8 cellular contexts compared by ENCODE assay signal in the genomic region with DNA sequence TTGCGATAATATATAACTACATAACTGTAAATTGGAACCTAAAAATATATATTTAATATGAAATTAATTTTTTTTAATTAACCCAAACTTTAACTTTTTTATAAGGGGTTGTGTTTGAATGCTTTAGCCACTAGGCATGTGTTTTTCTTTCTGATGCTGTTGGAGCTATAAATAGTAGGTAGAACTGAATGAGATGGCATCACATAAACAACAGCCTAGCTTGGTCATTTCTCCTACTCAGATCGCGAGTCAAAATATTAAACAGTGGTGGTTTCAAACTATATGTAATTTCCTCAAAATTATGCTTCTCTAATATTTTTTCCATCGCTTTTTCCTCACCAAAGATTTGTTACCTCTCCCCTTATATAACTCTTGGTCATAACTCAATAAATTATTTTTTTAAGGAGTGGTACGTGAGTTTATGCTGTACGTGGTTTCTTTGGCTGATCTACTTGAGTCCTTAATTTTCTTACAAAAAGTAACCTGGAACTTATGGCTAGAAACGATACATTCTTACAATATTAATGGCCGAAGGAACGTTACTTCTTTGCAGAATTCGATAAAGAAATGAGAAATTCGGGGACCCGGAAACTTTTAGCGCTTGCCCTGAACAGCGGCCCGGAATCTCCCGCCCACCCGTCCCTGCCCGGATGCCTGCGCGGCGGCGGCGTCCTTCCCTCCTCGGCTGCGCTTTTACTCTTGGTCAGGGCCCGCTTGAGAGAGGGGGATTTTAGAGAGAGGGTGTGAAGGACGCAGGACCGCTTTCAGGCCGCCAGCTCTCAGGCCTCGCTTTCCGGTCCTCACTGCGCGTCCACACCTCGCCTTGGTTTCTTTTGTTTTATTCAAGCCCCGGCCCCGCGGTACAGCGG.
DNase-seq lines count a peak whose midpoint lies in the region; ATAC-seq, FAIRE-seq and TF ChIP-seq lines count a peak whose summit lies in the region.

No MANE protein-coding gene starts in this region.

- H3K4me2 ChIP-seq in HepG2 (ENCODE audit: low read depth, low read length): peak overlapping the region; percentile 91

- TF ChIP-seq EP300 in HepG2 (IDR thresholded peaks at IDR 0.05; ENCODE audit: low read depth in 2 of 2, low read length in 2 of 2) (no peak), HepG2 (CRISPR knock-in tag; IDR thresholded peaks at IDR 0.05; ENCODE audit: borderline replicate concordance) (no peak)

- peaks cover 55% of the 10 kb centered on the region for H3K79me2 ChIP-seq in HepG2 (ENCODE audit: insufficient read depth, low read length)

- no peak for FAIRE-seq in HepG2 (lab: Jason Lieb, UNC)

- 5% methylated on average over 38 of the region's 38 CpGs for WGBS in HepG2 (ENCODE audit: low lambda C conversion rate)

- H3K36me3 ChIP-seq in HepG2 (replicated peaks in 1 of 2; ENCODE audit: control insufficient read depth in 1 of 2, insufficient read depth in 2 of 2, low read length in 2 of 2): no peaks in the 10 kb centered on the region

- H2AFZ ChIP-seq in HepG2 (ENCODE audit: low read length): no peak overlapping the region

- TSS peak; percentile 89 for BruUV-seq in HepG2 (replicated peaks; lab: Mats Ljungman, UMichigan)

- peak; percentile 43 for ATAC-seq in HG02588 (IDR thresholded peaks at IDR 0.05; ENCODE audit: unreplicated experiment)
- ATAC-seq in HepG2: peak; percentile 65

- CTCF ChIA-PET in HepG2 (lab: Yijun Ruan, JAX; ENCODE audit: low intra/inter-chr PET ratio, low total read pairs): no interaction called here

- DNase-seq in SKM-1 treated with dmso at 0.1 percent for 144 hours (lab: John Stamatoyannopoulos, UW; ENCODE audit: unreplicated experiment) (peak; percentile 43), SKM-1 (lab: John Stamatoyannopoulos, UW; ENCODE audit: unreplicated experiment) (no peak), NB4 (ENCODE audit: low read depth) (peak; percentile 88), UCSD-AML1 (lab: John Stamatoyannopoulos, UW; ENCODE audit: unreplicated experiment) (peak; percentile 78), dedifferentiated amniotic fluid mesenchymal stem cell (ENCODE audit: extremely low spot score) (peak; percentile 33), HepG2 (ENCODE audit: low spot score) (peak; percentile 51)
- DNase-seq in stimulated activated CD8-positive, alpha-beta memory T cell treated with anti-CD3 and anti-CD28 coated beads, Interleukin-15, amount 100 ng/mL, for 1 hour (ENCODE audit: low read depth): peak; percentile 38

- TF ChIP-seq CTCF in NB4 (IDR thresholded peaks at IDR 0.05; ENCODE audit: low read depth, low read length) (no peak), HepG2 (CRISPR knock-in tag; IDR thresholded peaks at IDR 0.05) (no peak)

- intact Hi-C loops in HepG2 (cut with micrococcal nuclease; ENCODE audit: unreplicated experiment): loop anchor here (2.0 to 5.0 kb wide), 3 partner anchors 68 to 240 kb away; no protein-coding TSS in a partner anchor

- H3K4me1 ChIP-seq in HepG2 (ENCODE audit: insufficient read depth, low read length): peaks cover 28% of the 10 kb centered on the region

- H3K27me3 ChIP-seq in HepG2 (ENCODE audit: control insufficient read depth in 1 of 2, insufficient read depth in 2 of 2, low read length in 2 of 2): no peaks in the 10 kb centered on the region; a peak in 1 of 5 replicates

- in situ Hi-C loops in HepG2 (cut with HindIII; ENCODE audit: extremely low pct_ligation_motif_present, low pct_unique_long_range_greater_than_20kb): no loop called here

- TF ChIP-seq RAD21 in HepG2 (CRISPR knock-in tag; IDR thresholded peaks at IDR 0.05): no peak

- 0 out of 2 replicates have a peak, but pooled peaks cover 4% of the 10 kb centered on the region for H3K9me3 ChIP-seq in HepG2 (ENCODE audit: low read length)

- peak overlapping the region; percentile 96 for H3K9ac ChIP-seq in HepG2 (ENCODE audit: insufficient read depth, low read depth, low read length)

- peak overlapping the region; percentile 82 for H3K4me3 ChIP-seq in NB4 (ENCODE audit: low read depth, low read length)
- H3K4me3 ChIP-seq in HepG2 (replicated peaks in 1 of 3; ENCODE audit: insufficient read depth in 1 of 3, low read depth in 2 of 3, low read length in 3 of 3): peak overlapping the region; percentile 89 to 98 (median 92)

- POLR2A ChIA-PET in HepG2 (lab: Yijun Ruan, JAX): interaction anchor here (0.8 to 1.8 kb wide), 5 partner anchors 11 to 243 kb away, joined by 3 to 6 read pairs (median 3); a partner anchor contains a TSS

- H4K20me1 ChIP-seq in HepG2 (ENCODE audit: insufficient read depth, low read length): no peaks in the 10 kb centered on the region; the same call in 1 of the 2 replicates

- TF ChIP-seq POLR2A in NB4 (IDR thresholded peaks at IDR 0.05; ENCODE audit: extremely low read depth, insufficient read length) (no peak), HepG2 (IDR thresholded peaks at IDR 0.05; ENCODE audit: insufficient read depth in 1 of 2, low read depth in 2 of 2, low read length in 2 of 2) (no peak)

- peak overlapping the region; percentile 98 for H3K27ac ChIP-seq in HepG2 (ENCODE audit: extremely low read length, insufficient read depth, low read length)

TF ChIP-seq in HepG2, 621 proteins besides CTCF, POLR2A, EP300 and RAD21 (continues in another document):
- TF ChIP-seq CREM (IDR thresholded peaks at IDR 0.05) (peak; percentile 20; the same call in 1 of the 2 replicates), CREM (CRISPR knock-in tag; IDR thresholded peaks at IDR 0.05) (no peak), GABPA (IDR thresholded peaks at IDR 0.05; ENCODE audit: low read depth, low read length) (no peak), GABPA (CRISPR knock-in tag; IDR thresholded peaks at IDR 0.05; ENCODE audit: low read depth) (peak; percentile 61; the same call in 1 of the 2 replicates), ZNF3 (CRISPR knock-in tag; IDR thresholded peaks at IDR 0.05) (no peak), HMG20B (CRISPR knock-in tag; conservative IDR thresholded peaks at IDR 0.05) (no peak), HMGA1 (CRISPR knock-in tag; conservative IDR thresholded peaks at IDR 0.05) (no peak)
- TF ChIP-seq, protein P1, sequence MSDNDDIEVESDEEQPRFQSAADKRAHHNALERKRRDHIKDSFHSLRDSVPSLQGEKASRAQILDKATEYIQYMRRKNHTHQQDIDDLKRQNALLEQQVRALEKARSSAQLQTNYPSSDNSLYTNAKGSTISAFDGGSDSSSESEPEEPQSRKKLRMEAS (IDR thresholded peaks at IDR 0.05): peak; percentile 6; the same call in 1 of the 2 replicates
- TF ChIP-seq, protein P2, sequence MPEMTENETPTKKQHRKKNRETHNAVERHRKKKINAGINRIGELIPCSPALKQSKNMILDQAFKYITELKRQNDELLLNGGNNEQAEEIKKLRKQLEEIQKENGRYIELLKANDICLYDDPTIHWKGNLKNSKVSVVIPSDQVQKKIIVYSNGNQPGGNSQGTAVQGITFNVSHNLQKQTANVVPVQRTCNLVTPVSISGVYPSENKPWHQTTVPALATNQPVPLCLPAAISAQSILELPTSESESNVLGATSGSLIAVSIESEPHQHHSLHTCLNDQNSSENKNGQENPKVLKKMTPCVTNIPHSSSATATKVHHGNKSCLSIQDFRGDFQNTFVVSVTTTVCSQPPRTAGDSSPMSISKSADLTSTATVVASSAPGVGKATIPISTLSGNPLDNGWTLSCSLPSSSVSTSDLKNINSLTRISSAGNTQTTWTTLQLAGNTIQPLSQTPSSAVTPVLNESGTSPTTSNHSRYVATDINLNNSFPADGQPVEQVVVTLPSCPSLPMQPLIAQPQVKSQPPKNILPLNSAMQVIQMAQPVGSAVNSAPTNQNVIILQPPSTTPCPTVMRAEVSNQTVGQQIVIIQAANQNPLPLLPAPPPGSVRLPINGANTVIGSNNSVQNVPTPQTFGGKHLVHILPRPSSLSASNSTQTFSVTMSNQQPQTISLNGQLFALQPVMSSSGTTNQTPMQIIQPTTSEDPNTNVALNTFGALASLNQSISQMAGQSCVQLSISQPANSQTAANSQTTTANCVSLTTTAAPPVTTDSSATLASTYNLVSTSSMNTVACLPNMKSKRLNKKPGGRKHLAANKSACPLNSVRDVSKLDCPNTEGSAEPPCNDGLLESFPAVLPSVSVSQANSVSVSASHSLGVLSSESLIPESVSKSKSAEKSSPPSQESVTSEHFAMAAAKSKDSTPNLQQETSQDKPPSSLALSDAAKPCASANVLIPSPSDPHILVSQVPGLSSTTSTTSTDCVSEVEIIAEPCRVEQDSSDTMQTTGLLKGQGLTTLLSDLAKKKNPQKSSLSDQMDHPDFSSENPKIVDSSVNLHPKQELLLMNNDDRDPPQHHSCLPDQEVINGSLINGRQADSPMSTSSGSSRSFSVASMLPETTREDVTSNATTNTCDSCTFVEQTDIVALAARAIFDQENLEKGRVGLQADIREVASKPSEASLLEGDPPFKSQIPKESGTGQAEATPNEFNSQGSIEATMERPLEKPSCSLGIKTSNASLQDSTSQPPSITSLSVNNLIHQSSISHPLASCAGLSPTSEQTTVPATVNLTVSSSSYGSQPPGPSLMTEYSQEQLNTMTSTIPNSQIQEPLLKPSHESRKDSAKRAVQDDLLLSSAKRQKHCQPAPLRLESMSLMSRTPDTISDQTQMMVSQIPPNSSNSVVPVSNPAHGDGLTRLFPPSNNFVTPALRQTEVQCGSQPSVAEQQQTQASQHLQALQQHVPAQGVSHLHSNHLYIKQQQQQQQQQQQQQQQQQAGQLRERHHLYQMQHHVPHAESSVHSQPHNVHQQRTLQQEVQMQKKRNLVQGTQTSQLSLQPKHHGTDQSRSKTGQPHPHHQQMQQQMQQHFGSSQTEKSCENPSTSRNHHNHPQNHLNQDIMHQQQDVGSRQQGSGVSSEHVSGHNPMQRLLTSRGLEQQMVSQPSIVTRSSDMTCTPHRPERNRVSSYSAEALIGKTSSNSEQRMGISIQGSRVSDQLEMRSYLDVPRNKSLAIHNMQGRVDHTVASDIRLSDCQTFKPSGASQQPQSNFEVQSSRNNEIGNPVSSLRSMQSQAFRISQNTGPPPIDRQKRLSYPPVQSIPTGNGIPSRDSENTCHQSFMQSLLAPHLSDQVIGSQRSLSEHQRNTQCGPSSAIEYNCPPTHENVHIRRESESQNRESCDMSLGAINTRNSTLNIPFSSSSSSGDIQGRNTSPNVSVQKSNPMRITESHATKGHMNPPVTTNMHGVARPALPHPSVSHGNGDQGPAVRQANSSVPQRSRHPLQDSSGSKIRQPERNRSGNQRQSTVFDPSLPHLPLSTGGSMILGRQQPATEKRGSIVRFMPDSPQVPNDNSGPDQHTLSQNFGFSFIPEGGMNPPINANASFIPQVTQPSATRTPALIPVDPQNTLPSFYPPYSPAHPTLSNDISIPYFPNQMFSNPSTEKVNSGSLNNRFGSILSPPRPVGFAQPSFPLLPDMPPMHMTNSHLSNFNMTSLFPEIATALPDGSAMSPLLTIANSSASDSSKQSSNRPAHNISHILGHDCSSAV (CRISPR knock-in tag; IDR thresholded peaks at IDR 0.05; ENCODE audit: borderline replicate concordance): peak; percentile 27; the same call in 1 of the 2 replicates
